In the genomic region with DNA sequence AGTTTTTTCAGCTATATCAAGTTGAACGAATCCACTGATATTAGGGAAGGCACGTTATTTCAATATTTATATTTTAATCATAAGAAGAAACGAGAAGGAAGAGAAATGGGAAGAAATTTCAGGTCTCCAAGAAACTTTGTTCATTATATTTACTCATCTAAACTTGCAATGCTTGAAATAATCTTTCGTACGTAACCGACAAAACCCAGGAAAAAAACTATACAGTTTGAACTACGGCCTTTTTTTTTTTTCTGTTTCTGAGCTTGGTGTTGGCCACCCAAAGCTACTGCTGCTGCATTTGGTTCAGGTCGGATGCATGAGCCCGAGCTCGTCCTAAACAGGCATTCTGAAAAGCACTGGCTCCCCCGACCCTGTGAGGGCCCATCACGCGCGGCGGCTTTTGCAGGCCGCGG, we compare ENCODE assay signal across 2 cellular contexts.
TF ChIP-seq lines count a peak whose summit lies in the region.

No MANE protein-coding gene starts in this region.

TF ChIP-seq in GM23338, 12 proteins besides CTCF, POLR2A, EP300 and RAD21 (continued from another document):
- TF ChIP-seq, protein P1, sequence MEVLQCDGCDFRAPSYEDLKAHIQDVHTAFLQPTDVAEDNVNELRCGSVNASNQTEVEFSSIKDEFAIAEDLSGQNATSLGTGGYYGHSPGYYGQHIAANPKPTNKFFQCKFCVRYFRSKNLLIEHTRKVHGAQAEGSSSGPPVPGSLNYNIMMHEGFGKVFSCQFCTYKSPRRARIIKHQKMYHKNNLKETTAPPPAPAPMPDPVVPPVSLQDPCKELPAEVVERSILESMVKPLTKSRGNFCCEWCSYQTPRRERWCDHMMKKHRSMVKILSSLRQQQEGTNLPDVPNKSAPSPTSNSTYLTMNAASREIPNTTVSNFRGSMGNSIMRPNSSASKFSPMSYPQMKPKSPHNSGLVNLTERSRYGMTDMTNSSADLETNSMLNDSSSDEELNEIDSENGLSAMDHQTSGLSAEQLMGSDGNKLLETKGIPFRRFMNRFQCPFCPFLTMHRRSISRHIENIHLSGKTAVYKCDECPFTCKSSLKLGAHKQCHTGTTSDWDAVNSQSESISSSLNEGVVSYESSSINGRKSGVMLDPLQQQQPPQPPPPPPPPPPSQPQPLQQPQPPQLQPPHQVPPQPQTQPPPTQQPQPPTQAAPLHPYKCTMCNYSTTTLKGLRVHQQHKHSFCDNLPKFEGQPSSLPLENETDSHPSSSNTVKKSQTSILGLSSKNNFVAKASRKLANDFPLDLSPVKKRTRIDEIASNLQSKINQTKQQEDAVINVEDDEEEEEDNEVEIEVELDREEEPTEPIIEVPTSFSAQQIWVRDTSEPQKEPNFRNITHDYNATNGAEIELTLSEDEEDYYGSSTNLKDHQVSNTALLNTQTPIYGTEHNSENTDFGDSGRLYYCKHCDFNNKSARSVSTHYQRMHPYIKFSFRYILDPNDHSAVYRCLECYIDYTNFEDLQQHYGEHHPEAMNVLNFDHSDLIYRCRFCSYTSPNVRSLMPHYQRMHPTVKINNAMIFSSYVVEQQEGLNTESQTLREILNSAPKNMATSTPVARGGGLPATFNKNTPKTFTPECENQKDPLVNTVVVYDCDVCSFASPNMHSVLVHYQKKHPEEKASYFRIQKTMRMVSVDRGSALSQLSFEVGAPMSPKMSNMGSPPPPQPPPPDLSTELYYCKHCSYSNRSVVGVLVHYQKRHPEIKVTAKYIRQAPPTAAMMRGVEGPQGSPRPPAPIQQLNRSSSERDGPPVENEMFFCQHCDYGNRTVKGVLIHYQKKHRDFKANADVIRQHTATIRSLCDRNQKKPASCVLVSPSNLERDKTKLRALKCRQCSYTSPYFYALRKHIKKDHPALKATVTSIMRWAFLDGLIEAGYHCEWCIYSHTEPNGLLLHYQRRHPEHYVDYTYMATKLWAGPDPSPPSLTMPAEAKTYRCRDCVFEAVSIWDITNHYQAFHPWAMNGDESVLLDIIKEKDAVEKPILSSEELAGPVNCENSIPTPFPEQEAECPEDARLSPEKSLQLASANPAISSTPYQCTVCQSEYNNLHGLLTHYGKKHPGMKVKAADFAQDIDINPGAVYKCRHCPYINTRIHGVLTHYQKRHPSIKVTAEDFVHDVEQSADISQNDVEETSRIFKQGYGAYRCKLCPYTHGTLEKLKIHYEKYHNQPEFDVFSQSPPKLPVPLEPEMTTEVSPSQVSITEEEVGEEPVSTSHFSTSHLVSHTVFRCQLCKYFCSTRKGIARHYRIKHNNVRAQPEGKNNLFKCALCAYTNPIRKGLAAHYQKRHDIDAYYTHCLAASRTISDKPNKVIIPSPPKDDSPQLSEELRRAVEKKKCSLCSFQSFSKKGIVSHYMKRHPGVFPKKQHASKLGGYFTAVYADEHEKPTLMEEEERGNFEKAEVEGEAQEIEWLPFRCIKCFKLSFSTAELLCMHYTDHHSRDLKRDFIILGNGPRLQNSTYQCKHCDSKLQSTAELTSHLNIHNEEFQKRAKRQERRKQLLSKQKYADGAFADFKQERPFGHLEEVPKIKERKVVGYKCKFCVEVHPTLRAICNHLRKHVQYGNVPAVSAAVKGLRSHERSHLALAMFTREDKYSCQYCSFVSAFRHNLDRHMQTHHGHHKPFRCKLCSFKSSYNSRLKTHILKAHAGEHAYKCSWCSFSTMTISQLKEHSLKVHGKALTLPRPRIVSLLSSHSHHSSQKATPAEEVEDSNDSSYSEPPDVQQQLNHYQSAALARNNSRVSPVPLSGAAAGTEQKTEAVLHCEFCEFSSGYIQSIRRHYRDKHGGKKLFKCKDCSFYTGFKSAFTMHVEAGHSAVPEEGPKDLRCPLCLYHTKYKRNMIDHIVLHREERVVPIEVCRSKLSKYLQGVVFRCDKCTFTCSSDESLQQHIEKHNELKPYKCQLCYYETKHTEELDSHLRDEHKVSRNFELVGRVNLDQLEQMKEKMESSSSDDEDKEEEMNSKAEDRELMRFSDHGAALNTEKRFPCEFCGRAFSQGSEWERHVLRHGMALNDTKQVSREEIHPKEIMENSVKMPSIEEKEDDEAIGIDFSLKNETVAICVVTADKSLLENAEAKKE (CRISPR knock-in tag; IDR thresholded peaks at IDR 0.05), result no peak
- TF ChIP-seq CREB1 (CRISPR knock-in tag; IDR thresholded peaks at IDR 0.05; ENCODE audit: low read depth) (no peak), JUNB (IDR thresholded peaks at IDR 0.05; ENCODE audit: unreplicated experiment) (no peak), ZNF331 (CRISPR knock-in tag; IDR thresholded peaks at IDR 0.05; ENCODE audit: low read depth) (no peak), POLR2AphosphoS5 (IDR thresholded peaks at IDR 0.05; ENCODE audit: low read depth) (no peak), EZH2phosphoT487 (IDR thresholded peaks at IDR 0.05; ENCODE audit: unreplicated experiment) (no peak), NANOG (IDR thresholded peaks at IDR 0.05; ENCODE audit: borderline replicate concordance) (no peak), STAT1 (IDR thresholded peaks at IDR 0.05; ENCODE audit: unreplicated experiment) (no peak), EZH2 (IDR thresholded peaks at IDR 0.05; ENCODE audit: low read depth, unreplicated experiment) (no peak), ZNF114 (CRISPR knock-in tag; IDR thresholded peaks at IDR 0.05) (no peak)
- TF ChIP-seq, protein P2, sequence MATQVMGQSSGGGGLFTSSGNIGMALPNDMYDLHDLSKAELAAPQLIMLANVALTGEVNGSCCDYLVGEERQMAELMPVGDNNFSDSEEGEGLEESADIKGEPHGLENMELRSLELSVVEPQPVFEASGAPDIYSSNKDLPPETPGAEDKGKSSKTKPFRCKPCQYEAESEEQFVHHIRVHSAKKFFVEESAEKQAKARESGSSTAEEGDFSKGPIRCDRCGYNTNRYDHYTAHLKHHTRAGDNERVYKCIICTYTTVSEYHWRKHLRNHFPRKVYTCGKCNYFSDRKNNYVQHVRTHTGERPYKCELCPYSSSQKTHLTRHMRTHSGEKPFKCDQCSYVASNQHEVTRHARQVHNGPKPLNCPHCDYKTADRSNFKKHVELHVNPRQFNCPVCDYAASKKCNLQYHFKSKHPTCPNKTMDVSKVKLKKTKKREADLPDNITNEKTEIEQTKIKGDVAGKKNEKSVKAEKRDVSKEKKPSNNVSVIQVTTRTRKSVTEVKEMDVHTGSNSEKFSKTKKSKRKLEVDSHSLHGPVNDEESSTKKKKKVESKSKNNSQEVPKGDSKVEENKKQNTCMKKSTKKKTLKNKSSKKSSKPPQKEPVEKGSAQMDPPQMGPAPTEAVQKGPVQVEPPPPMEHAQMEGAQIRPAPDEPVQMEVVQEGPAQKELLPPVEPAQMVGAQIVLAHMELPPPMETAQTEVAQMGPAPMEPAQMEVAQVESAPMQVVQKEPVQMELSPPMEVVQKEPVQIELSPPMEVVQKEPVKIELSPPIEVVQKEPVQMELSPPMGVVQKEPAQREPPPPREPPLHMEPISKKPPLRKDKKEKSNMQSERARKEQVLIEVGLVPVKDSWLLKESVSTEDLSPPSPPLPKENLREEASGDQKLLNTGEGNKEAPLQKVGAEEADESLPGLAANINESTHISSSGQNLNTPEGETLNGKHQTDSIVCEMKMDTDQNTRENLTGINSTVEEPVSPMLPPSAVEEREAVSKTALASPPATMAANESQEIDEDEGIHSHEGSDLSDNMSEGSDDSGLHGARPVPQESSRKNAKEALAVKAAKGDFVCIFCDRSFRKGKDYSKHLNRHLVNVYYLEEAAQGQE (IDR thresholded peaks at IDR 0.05; ENCODE audit: unreplicated experiment), result no peak

TF ChIP-seq in WTC11, 78 proteins besides CTCF, POLR2A, EP300 and RAD21 (continued from another document):
- TF ChIP-seq, protein P3, sequence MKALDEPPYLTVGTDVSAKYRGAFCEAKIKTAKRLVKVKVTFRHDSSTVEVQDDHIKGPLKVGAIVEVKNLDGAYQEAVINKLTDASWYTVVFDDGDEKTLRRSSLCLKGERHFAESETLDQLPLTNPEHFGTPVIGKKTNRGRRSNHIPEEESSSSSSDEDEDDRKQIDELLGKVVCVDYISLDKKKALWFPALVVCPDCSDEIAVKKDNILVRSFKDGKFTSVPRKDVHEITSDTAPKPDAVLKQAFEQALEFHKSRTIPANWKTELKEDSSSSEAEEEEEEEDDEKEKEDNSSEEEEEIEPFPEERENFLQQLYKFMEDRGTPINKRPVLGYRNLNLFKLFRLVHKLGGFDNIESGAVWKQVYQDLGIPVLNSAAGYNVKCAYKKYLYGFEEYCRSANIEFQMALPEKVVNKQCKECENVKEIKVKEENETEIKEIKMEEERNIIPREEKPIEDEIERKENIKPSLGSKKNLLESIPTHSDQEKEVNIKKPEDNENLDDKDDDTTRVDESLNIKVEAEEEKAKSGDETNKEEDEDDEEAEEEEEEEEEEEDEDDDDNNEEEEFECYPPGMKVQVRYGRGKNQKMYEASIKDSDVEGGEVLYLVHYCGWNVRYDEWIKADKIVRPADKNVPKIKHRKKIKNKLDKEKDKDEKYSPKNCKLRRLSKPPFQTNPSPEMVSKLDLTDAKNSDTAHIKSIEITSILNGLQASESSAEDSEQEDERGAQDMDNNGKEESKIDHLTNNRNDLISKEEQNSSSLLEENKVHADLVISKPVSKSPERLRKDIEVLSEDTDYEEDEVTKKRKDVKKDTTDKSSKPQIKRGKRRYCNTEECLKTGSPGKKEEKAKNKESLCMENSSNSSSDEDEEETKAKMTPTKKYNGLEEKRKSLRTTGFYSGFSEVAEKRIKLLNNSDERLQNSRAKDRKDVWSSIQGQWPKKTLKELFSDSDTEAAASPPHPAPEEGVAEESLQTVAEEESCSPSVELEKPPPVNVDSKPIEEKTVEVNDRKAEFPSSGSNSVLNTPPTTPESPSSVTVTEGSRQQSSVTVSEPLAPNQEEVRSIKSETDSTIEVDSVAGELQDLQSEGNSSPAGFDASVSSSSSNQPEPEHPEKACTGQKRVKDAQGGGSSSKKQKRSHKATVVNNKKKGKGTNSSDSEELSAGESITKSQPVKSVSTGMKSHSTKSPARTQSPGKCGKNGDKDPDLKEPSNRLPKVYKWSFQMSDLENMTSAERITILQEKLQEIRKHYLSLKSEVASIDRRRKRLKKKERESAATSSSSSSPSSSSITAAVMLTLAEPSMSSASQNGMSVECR (CRISPR knock-in tag; IDR thresholded peaks at IDR 0.05; ENCODE audit: borderline replicate concordance), result no peak
- TF ChIP-seq ZBTB21 (CRISPR knock-in tag; IDR thresholded peaks at IDR 0.05; ENCODE audit: borderline replicate concordance) (no peak), ZNF121 (CRISPR knock-in tag; IDR thresholded peaks at IDR 0.05) (no peak), IRF2 (CRISPR knock-in tag; IDR thresholded peaks at IDR 0.05; ENCODE audit: borderline replicate concordance, low read depth) (no peak)
